Comparison of ENCODE assay signal across 12 cellular contexts in genomic region chr6:31796993-31797385, GRCh38. TPM values are rescaled to one million over a fixed set of nuclear protein-coding genes. Genes with fewer than 3 reads are reported as not detected.
DNase-seq lines count a peak whose midpoint lies in the region; ATAC-seq, FAIRE-seq and TF ChIP-seq lines count a peak whose summit lies in the region.
"Had no signal": no experiment of that assay in that cellular context is flagged by ENCODE, and none has a peak within 500 bp of the region (broad histone marks: within the 10 kb centered on the region; RNA-seq: fewer than 3 reads in every experiment).

No MANE protein-coding gene starts in this region.

- WGBS in sigmoid colon, 2 donors, result 88 to 92% methylated on average over 2 of the region's 2 CpGs
- WGBS in pancreas, 2 donors, result 84 to 94% methylated on average over 2 of the region's 2 CpGs
- 69 to 78% (median 74%) methylated on average over 2 of the region's 2 CpGs for WGBS in ovary, 3 donors

- DNase-seq in GM23338 (ENCODE audit: low spot score), result no peak
- no peak for DNase-seq in SK-N-MC (ENCODE audit: low read depth, low spot score)
- peak; percentile 54 for DNase-seq in epithelial cell of esophagus (ENCODE audit: low read depth)
- no peak for DNase-seq in sigmoid colon
- no peak for DNase-seq in NCI-H1105 treated with DMSO at 0.1 percent for 48 hours (lab: John Stamatoyannopoulos, UW)
- no peak for DNase-seq in pancreas
- no peak for DNase-seq in foreskin fibroblast
- DNase-seq in ovary, result no peak
- DNase-seq: amygdala, heart left ventricle, NCI-H526 treated with DMSO at 0.1 percent for 48 hours, SJCRH30 had no signal

- no peak overlapping the region for H3K9ac ChIP-seq in SK-N-MC (ENCODE audit: insufficient read length)

- H3K27me3 ChIP-seq in GM23338 (ENCODE audit: insufficient read depth) (no peaks in the 10 kb centered on the region), sigmoid colon (no peaks in the 10 kb centered on the region), pancreas (no peaks in the 10 kb centered on the region), ovary (no peaks in the 10 kb centered on the region)
- H3K27me3 ChIP-seq: heart left ventricle, SJCRH30 had no signal

- no peak overlapping the region for H2AFZ ChIP-seq in GM23338

- no peak overlapping the region; the same call in 2 of the 3 replicates for H3K4me3 Mint-ChIP-seq in GM23338

- H3K27me3 Mint-ChIP-seq in GM23338 (ENCODE audit: insufficient read depth, low read depth, poor library complexity), result peaks cover 8% of the 10 kb centered on the region

- H3K27ac ChIP-seq in GM23338 (ENCODE audit: low read depth) (0 out of 2 replicates have a peak overlapping the region, but pooled peaks have one; percentile 74), SK-N-MC (peak overlapping the region; percentile 79), sigmoid colon (peak overlapping the region; percentile 90 to 94 (median 91)), pancreas (no peak overlapping the region), ovary (no peak overlapping the region)
- H3K27ac ChIP-seq: SJCRH30 had no signal

- H3K9me2 ChIP-seq in GM23338 (ENCODE audit: insufficient read depth), result no peaks in the 10 kb centered on the region

- no peak for FAIRE-seq in pancreas (lab: Jason Lieb, UNC)

- H3K4me2 ChIP-seq in GM23338, result no peak overlapping the region

- H3K27ac Mint-ChIP-seq in GM23338, result no peak overlapping the region

- TF ChIP-seq EP300 in sigmoid colon (IDR thresholded peaks at IDR 0.05) (no peak), ovary (IDR thresholded peaks at IDR 0.05) (no peak)

- H3K36me3 Mint-ChIP-seq in GM23338 (ENCODE audit: low read depth), result peaks cover 41% of the 10 kb centered on the region

- TF ChIP-seq CTCF in GM23338 (conservative IDR thresholded peaks at IDR 0.05; ENCODE audit: low read depth in 2 of 2) (no peak), epithelial cell of esophagus (IDR thresholded peaks at IDR 0.05; ENCODE audit: insufficient read depth, low read depth, low read length, missing control alignments) (no peak), sigmoid colon (IDR thresholded peaks at IDR 0.05) (no peak), pancreas (IDR thresholded peaks at IDR 0.05) (no peak), foreskin fibroblast (IDR thresholded peaks at IDR 0.05; ENCODE audit: low read depth, low read length) (no peak), ovary (IDR thresholded peaks at IDR 0.05) (no peak)

- intact Hi-C loops in sigmoid colon (cut with DNase I) (loop anchor here (1.0 kb wide), 1 partner anchor 33 kb away; no protein-coding TSS in a partner anchor), pancreas (cut with DNase I) (no loop called here), ovary (cut with DNase I) (loop anchor here in 2 of 4 donors (5.0 to 10.0 kb wide), 2 partner anchors 35 to 62 kb away; partner anchors contain the start of gene CLIC1 (in 1 of the 2))

- H3K9me3 ChIP-seq in SK-N-MC (ENCODE audit: low read depth, low read length), result no peaks in the 10 kb centered on the region
- H3K9me3 ChIP-seq in sigmoid colon, result no peaks in the 10 kb centered on the region
- H3K9me3 ChIP-seq in pancreas, result no peaks in the 10 kb centered on the region
- no peaks in the 10 kb centered on the region for H3K9me3 ChIP-seq in ovary
- H3K9me3 ChIP-seq: heart left ventricle, SJCRH30 had no signal

- TF ChIP-seq POLR2A in sigmoid colon (IDR thresholded peaks at IDR 0.05), result no peak
- TF ChIP-seq POLR2A in ovary (IDR thresholded peaks at IDR 0.05), result no peak

- peaks cover 31% of the 10 kb centered on the region for H3F3A ChIP-seq in GM23338 (replicated peaks; ENCODE audit: low read depth)

- peaks cover 4% of the 10 kb centered on the region; the same call in 1 of the 2 replicates for H4K20me1 ChIP-seq in GM23338 (replicated peaks; ENCODE audit: insufficient read depth)

- ATAC-seq in GM23338 (no peak), pancreas (no peak)
- ATAC-seq: heart left ventricle had no signal

- peaks cover 28% of the 10 kb centered on the region for H3K79me2 ChIP-seq in GM23338 (replicated peaks; ENCODE audit: insufficient read depth)

- H3K4me1 Mint-ChIP-seq in GM23338, result peaks cover 6% of the 10 kb centered on the region

- H3K36me3 ChIP-seq in GM23338 (ENCODE audit: insufficient read depth) (peaks cover 8% of the 10 kb centered on the region; the same call in 1 of the 2 replicates), SK-N-MC (ENCODE audit: insufficient read depth, low read length) (peaks cover 28% of the 10 kb centered on the region; the same call in 1 of the 2 replicates), sigmoid colon (peaks cover 0 to 26% (median 0%) of the 10 kb centered on the region in 4 donors), pancreas (no peaks in the 10 kb centered on the region), ovary (no peaks in the 10 kb centered on the region)

- no peak overlapping the region for H3K4me3 ChIP-seq in GM23338
- H3K4me3 ChIP-seq in SK-N-MC, result no peak overlapping the region
- H3K4me3 ChIP-seq in epithelial cell of esophagus (ENCODE audit: low read length), result no peak overlapping the region
- H3K4me3 ChIP-seq in sigmoid colon, result no peak overlapping the region
- no peak overlapping the region for H3K4me3 ChIP-seq in pancreas
- H3K4me3 ChIP-seq in foreskin fibroblast (ENCODE audit: low read depth in 1 of 2, low read length in 2 of 2), result no peak overlapping the region
- no peak overlapping the region for H3K4me3 ChIP-seq in ovary

- H3K9me3 Mint-ChIP-seq in GM23338, result no peaks in the 10 kb centered on the region

- H3K4me1 ChIP-seq in GM23338 (ENCODE audit: insufficient read depth) (no peaks in the 10 kb centered on the region; the same call in 1 of the 2 replicates), sigmoid colon (peaks cover 0 to 22% (median 17%) of the 10 kb centered on the region in 4 donors), pancreas (peaks cover 0 to 7% (median 5%) of the 10 kb centered on the region in 3 donors), ovary (ENCODE audit: insufficient read depth) (peaks cover 6% of the 10 kb centered on the region)
- H3K4me1 ChIP-seq: SJCRH30 had no signal

TF ChIP-seq in GM23338, 12 proteins besides CTCF, POLR2A, EP300 and RAD21:
- TF ChIP-seq NANOG (IDR thresholded peaks at IDR 0.05; ENCODE audit: borderline replicate concordance), result no peak
- 0 out of 2 replicates have a peak, but pooled peaks have one; percentile 6 for TF ChIP-seq POLR2AphosphoS5 (IDR thresholded peaks at IDR 0.05; ENCODE audit: low read depth)
- no peak for TF ChIP-seq ETS1 (IDR thresholded peaks at IDR 0.05)
- no peak for TF ChIP-seq ZNF114 (CRISPR knock-in tag; IDR thresholded peaks at IDR 0.05)

RNA-seq across cellular contexts. Expression of gene VARS1, which starts 1.4 kb away (rescaled TPM):
- 137 and 153 TPM in 2 replicates for total RNA-seq in GM23338 (2014; rRNA removed; shearing (Covaris generic))
- polyA plus RNA-seq in GM23338 (2016; fragmentation: Nextera tagmentation; extraction: Ambion mirVana) (66.0 and 71.2 TPM in 2 replicates), sigmoid colon (10 to 100 TPM in 1 of 3 donors, 1 to 10 TPM in 2; 6.0 to 50.9 (median 6.0) TPM), pancreas (10 to 100 TPM; 35.3 to 67.3 TPM), ovary (10 to 100 TPM; 21.1 to 29.8 TPM)
- total RNA-seq in sigmoid colon (10 to 100 TPM; 16.0 to 36.2 (median 27.7) TPM), pancreas (10 to 100 TPM; 22.0 to 48.1 (median 36.2) TPM), ovary (10 to 100 TPM; 16.0 to 73.6 (median 44.1) TPM)

RNA-seq across cellular contexts. Expression of gene LSM2, which starts 9.8 kb away (rescaled TPM):
- total RNA-seq in GM23338 (2014; rRNA removed; shearing (Covaris generic)), result 93.5 and 106 TPM in 2 replicates
- 140 and 143 TPM in 2 replicates for polyA plus RNA-seq in GM23338 (2016; fragmentation: Nextera tagmentation; extraction: Ambion mirVana)
- 10 to 100 TPM; 29.6 to 53.5 (median 48.1) TPM for total RNA-seq in sigmoid colon
- polyA plus RNA-seq in sigmoid colon, result 10 to 100 TPM; 28.4 to 94.7 (median 49.9) TPM
- 10 to 100 TPM; 11.0 to 23.1 (median 19.0) TPM for total RNA-seq in pancreas
- 10 to 100 TPM; 25.1 to 27.3 TPM for polyA plus RNA-seq in pancreas
- total RNA-seq in ovary, result 10 to 100 TPM; 35.9 to 58.3 (median 47.5) TPM
- polyA plus RNA-seq in ovary, result 10 to 100 TPM; 51.2 to 90.7 TPM

RNA-seq across cellular contexts. Expression of gene HSPA1L, which starts 18.1 kb away (rescaled TPM):
- total RNA-seq in GM23338 (2014; rRNA removed; shearing (Covaris generic)), result 0.50 and 0.83 TPM in 2 replicates
- polyA plus RNA-seq in GM23338 (2016; fragmentation: Nextera tagmentation; extraction: Ambion mirVana), result 0.44 and 0.49 TPM in 2 replicates
- total RNA-seq in sigmoid colon, result 1 to 10 TPM; 1.1 to 2.3 (median 1.8) TPM
- 1 to 10 TPM in 1 of 3 donors, under 1 TPM in 2; 0.23 to 1.2 (median 0.60) TPM for polyA plus RNA-seq in sigmoid colon
- 1 to 10 TPM in 2 of 6 donors, under 1 TPM in 4; 0.51 to 1.2 (median 0.68) TPM for total RNA-seq in pancreas
- polyA plus RNA-seq in pancreas, result 1 to 10 TPM in 1 of 2 donors, under 1 TPM in 1; 0.46 to 1.0 TPM
- total RNA-seq in ovary, result 1 to 10 TPM; 1.3 to 6.1 (median 3.9) TPM
- 1 to 10 TPM; 3.2 to 6.1 TPM for polyA plus RNA-seq in ovary

RNA-seq across cellular contexts. Expression of gene HSPA1A, which starts 18.4 kb away (rescaled TPM):
- total RNA-seq in GM23338 (2014; rRNA removed; shearing (Covaris generic)), result 57.1 and 58.3 TPM in 2 replicates
- polyA plus RNA-seq in GM23338 (2016; fragmentation: Nextera tagmentation; extraction: Ambion mirVana), result 36.1 and 39.1 TPM in 2 replicates
- 100 to 1,000 TPM; 147 to 321 (median 168) TPM for total RNA-seq in sigmoid colon
- polyA plus RNA-seq in sigmoid colon, result 10 to 100 TPM; 39.0 to 70.1 (median 63.1) TPM
- 100 to 1,000 TPM in 1 of 6 donors, 10 to 100 TPM in 5; 18.2 to 195 (median 29.6) TPM for total RNA-seq in pancreas
- polyA plus RNA-seq in pancreas, result 10 to 100 TPM; 51.7 to 85.0 TPM
- 100 to 1,000 TPM in 5 of 7 donors, 10 to 100 TPM in 2; 51.5 to 340 (median 140) TPM for total RNA-seq in ovary
- 10 to 100 TPM; 44.6 to 83.1 TPM for polyA plus RNA-seq in ovary
- total RNA-seq: SJCRH30 had no signal

RNA-seq across cellular contexts. Expression of gene VWA7, which starts 19.9 kb away (rescaled TPM):
- total RNA-seq in GM23338 (2014; rRNA removed; shearing (Covaris generic)), result 0.07 and 0.12 TPM in 2 replicates
- polyA plus RNA-seq in GM23338 (2016; fragmentation: Nextera tagmentation; extraction: Ambion mirVana), result 0.36 and 0.75 TPM in 2 replicates
- 1 to 10 TPM in 1 of 4 donors, under 1 TPM in 2, not detected in 1; 0.14 to 3.9 (median 0.71) TPM for total RNA-seq in sigmoid colon
- polyA plus RNA-seq in sigmoid colon, result 1 to 10 TPM; 2.8 to 6.0 (median 3.6) TPM
- total RNA-seq in pancreas, result 1 to 10 TPM; 2.9 to 5.0 (median 4.3) TPM
- 10 to 100 TPM in 1 of 2 donors, 1 to 10 TPM in 1; 5.6 to 11.9 TPM for polyA plus RNA-seq in pancreas
- 10 to 100 TPM in 1 of 7 donors, 1 to 10 TPM in 5, under 1 TPM in 1; 0.48 to 25.2 (median 1.7) TPM for total RNA-seq in ovary
- under 1 TPM; 0.18 to 0.62 TPM for polyA plus RNA-seq in ovary

Comparison
In these comparisons a context has a peak if more than half of its experiments do, and no peak if none do; other contexts are left out.
1. H3K27ac ChIP-seq: peak in GM23338 (single experiment), SK-N-MC (single experiment) and sigmoid colon (4 of 4); none in pancreas (0 of 4) and ovary (0 of 2).